ENCODE assay signal across 18 cellular contexts in the genomic region with DNA sequence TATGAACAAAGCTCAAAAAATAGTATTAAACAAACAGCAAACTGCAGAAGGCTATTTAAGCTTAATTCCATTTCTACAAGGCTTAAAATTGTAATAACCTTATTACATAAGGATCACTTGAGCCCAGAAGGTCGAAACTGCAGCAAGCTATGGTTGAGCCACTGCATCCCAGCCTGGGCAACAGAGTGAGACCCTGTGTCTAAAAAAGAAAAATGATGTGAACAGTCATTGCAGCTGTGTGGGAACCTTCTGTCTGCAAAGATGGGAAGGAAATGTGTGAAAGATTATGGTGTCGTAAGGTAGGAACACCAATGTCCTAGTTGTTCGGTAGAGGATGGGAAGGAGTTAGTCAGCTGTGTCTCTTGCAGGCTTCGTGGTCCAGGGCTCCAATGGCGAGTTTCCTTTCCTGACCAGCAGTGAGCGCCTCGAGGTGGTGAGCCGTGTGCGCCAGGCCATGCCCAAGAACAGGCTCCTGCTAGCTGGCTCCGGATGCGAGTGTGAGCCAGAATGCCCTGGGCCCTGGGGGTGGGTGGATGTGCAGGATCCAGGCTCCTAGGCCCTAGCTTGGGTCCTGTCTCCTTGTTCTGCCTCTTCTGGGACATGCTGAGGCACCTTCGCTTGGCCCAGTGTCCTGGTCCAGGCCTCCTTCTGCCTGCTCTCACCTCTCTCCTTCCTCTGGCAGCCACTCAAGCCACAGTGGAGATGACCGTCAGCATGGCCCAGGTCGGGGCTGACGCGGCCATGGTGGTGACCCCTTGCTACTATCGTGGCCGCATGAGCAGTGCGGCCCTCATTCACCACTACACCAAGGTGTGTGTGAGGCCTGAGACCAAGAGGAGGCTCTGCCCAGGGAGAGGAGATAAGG. TPM values are rescaled to one million over a fixed set of nuclear protein-coding genes. Genes with fewer than 3 reads are reported as not detected.
"Had no signal": no experiment of that assay in that cellular context is flagged by ENCODE, and none has a peak within 500 bp of the region (broad histone marks: within the 10 kb centered on the region; RNA-seq: fewer than 3 reads in every experiment).

No MANE protein-coding gene starts in this region.

- H3K4me1 Mint-ChIP-seq: activated CD4-positive, alpha-beta T cell treated with anti-CD3 and anti-CD28 coated beads, Interleukin-2, amount 10 ng/mL, durations not matched to agents 24 days and 14 days had no signal

- H3K27me3 Mint-ChIP-seq: activated CD4-positive, alpha-beta T cell treated with anti-CD3 and anti-CD28 coated beads, Interleukin-2, amount 10 ng/mL, durations not matched to agents 24 days and 14 days had no signal

- DNase-seq: activated CD4-positive, alpha-beta T cell treated with anti-CD3 and anti-CD28 coated beads, Interleukin-2, amount 10 ng/mL, durations not matched to agents 24 days and 14 days; activated naive CD4-positive, alpha-beta T cell treated with Interleukin-2 at 50 U/mL for 16 hours; caudate nucleus; colonic mucosa; effector CD4-positive, alpha-beta T cell; pancreas; small intestine; T1000 had no signal

- H3K27me3 ChIP-seq: colonic mucosa, hepatocyte, neural progenitor cell, pancreas, vagina had no signal

- H3K4me2 ChIP-seq: hepatocyte, neural progenitor cell had no signal

- H3K36me3 Mint-ChIP-seq: mesothelial cell of epicardium, neural progenitor cell had no signal

- H3K9me3 Mint-ChIP-seq: activated CD4-positive, alpha-beta T cell treated with anti-CD3 and anti-CD28 coated beads, Interleukin-2, amount 10 ng/mL, durations not matched to agents 24 days and 14 days; activated T-helper 1 cell treated with anti-CD3 and anti-CD28 coated beads, Interleukin-12 subunit alpha, Interleukin-12 subunit beta, Interleukin-2, Interleukin-4 antibody, amounts not matched to agents 30 ng/mL and 10 ng/mL and 1 ng/mL, durations not matched to agents 14 hours and 24 hours and 36 hours; mesothelial cell of epicardium; neural progenitor cell had no signal

- ATAC-seq: pancreas had no signal

- H3K27ac Mint-ChIP-seq: activated CD4-positive, alpha-beta T cell treated with anti-CD3 and anti-CD28 coated beads, Interleukin-2, amount 10 ng/mL, durations not matched to agents 24 days and 14 days; activated T-helper 1 cell treated with anti-CD3 and anti-CD28 coated beads, Interleukin-12 subunit alpha, Interleukin-12 subunit beta, Interleukin-2, Interleukin-4 antibody, amounts not matched to agents 30 ng/mL and 10 ng/mL and 1 ng/mL, durations not matched to agents 14 hours and 24 hours and 36 hours; mesothelial cell of epicardium; neural progenitor cell had no signal

- H3K4me3 Mint-ChIP-seq: activated CD4-positive, alpha-beta T cell treated with anti-CD3 and anti-CD28 coated beads, Interleukin-2, amount 10 ng/mL, durations not matched to agents 24 days and 14 days; activated T-helper 1 cell treated with anti-CD3 and anti-CD28 coated beads, Interleukin-12 subunit alpha, Interleukin-12 subunit beta, Interleukin-2, Interleukin-4 antibody, amounts not matched to agents 30 ng/mL and 10 ng/mL and 1 ng/mL, durations not matched to agents 14 hours and 24 hours and 36 hours; mesothelial cell of epicardium; neural progenitor cell had no signal

- H2AFZ ChIP-seq: hepatocyte, neural progenitor cell had no signal

- H3K36me3 ChIP-seq: colonic mucosa, neural progenitor cell, pancreas, vagina had no signal

- H3K79me2 ChIP-seq: hepatocyte had no signal

- H3K4me3 ChIP-seq: colonic mucosa, hepatocyte, neural progenitor cell, pancreas, vagina had no signal

- H3K4me1 ChIP-seq: colonic mucosa, neural progenitor cell had no signal

- FAIRE-seq: frontal cortex, pancreas, small intestine had no signal

- H3K27ac ChIP-seq: colonic mucosa, hepatocyte, neural progenitor cell, vagina, VCaP had no signal

RNA-seq across cellular contexts. Expression of a gene that starts 9.1 kb away (rescaled TPM):
- total RNA-seq: activated CD4-positive, alpha-beta T cell treated with anti-CD3 and anti-CD28 coated beads, Interleukin-2, amount 10 ng/mL, durations not matched to agents 24 days and 14 days; activated T-helper 1 cell treated with anti-CD3 and anti-CD28 coated beads, Interleukin-12 subunit alpha, Interleukin-12 subunit beta, Interleukin-2, Interleukin-4 antibody, amounts not matched to agents 30 ng/mL and 10 ng/mL and 1 ng/mL, durations not matched to agents 14 hours and 24 hours and 36 hours; colonic mucosa; fibroblast of lung; frontal cortex; kidney epithelial cell; mesothelial cell of epicardium; vagina had no signal
- polyA plus RNA-seq: fibroblast of lung, hepatocyte, small intestine, thymus had no signal

RNA-seq across cellular contexts. Expression of a gene that starts 14.4 kb away (rescaled TPM):
- total RNA-seq: activated CD4-positive, alpha-beta T cell treated with anti-CD3 and anti-CD28 coated beads, Interleukin-2, amount 10 ng/mL, durations not matched to agents 24 days and 14 days; activated T-helper 1 cell treated with anti-CD3 and anti-CD28 coated beads, Interleukin-12 subunit alpha, Interleukin-12 subunit beta, Interleukin-2, Interleukin-4 antibody, amounts not matched to agents 30 ng/mL and 10 ng/mL and 1 ng/mL, durations not matched to agents 14 hours and 24 hours and 36 hours had no signal

RNA-seq across cellular contexts. Expression of a gene that starts 26.1 kb away (rescaled TPM):
- total RNA-seq: activated CD4-positive, alpha-beta T cell treated with anti-CD3 and anti-CD28 coated beads, Interleukin-2, amount 10 ng/mL, durations not matched to agents 24 days and 14 days; activated T-helper 1 cell treated with anti-CD3 and anti-CD28 coated beads, Interleukin-12 subunit alpha, Interleukin-12 subunit beta, Interleukin-2, Interleukin-4 antibody, amounts not matched to agents 30 ng/mL and 10 ng/mL and 1 ng/mL, durations not matched to agents 14 hours and 24 hours and 36 hours; frontal cortex; hepatocyte; vagina had no signal
- polyA plus RNA-seq: hepatocyte had no signal
